Comparison of ENCODE assay signal across 17 cellular contexts in the genomic region with DNA sequence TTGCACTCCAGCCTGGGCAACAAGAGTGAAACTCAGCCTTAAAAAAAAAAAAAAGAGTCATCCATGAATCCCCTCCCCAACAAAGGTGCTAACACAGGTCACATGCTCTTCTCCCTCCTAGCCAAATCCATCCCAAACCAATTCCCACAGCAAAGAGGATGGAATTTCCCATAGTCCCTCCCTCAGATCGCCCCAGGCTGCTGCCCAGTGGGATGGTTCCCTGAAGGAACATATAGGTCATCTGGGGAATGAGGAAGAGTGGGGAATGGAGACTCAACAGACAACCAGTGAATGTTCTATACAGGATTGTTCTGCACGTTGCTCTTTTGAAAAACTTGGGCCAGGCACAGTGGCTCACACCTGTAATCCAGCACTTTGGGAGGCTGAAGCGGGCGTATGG. TPM values are rescaled to one million over a fixed set of nuclear protein-coding genes. Genes with fewer than 3 reads are reported as not detected.
"Had no signal": no experiment of that assay in that cellular context is flagged by ENCODE, and none has a peak within 500 bp of the region (broad histone marks: within the 10 kb centered on the region; RNA-seq: fewer than 3 reads in every experiment).

No MANE protein-coding gene starts in this region.

- H3K36me3 ChIP-seq: neural progenitor cell, thyroid gland, vagina had no signal

- H3K4me3 Mint-ChIP-seq: activated naive CD4-positive, alpha-beta T cell treated with anti-CD3 and anti-CD28 coated beads for 36 hours; activated naive CD8-positive, alpha-beta T cell treated with anti-CD3 and anti-CD28 coated beads, Interleukin-2, amount 10 ng/mL, durations not matched to agents 7 days and 5 days; activated T-cell treated with anti-CD3 and anti-CD28 coated beads, Interleukin-2, amount 50 U/mL, for 72 hours; endodermal cell; naive thymus-derived CD4-positive, alpha-beta T cell; neural progenitor cell; stimulated activated naive CD8-positive, alpha-beta T cell treated with anti-CD3 and anti-CD28 coated beads, Interleukin-15, Interleukin-2, amounts not matched to agents 100 ng/mL and 50 ng/mL, for 24 hours; WTC11 had no signal

- H3K27ac ChIP-seq: neural progenitor cell, thyroid gland, vagina had no signal

- H3K27me3 Mint-ChIP-seq: activated naive CD8-positive, alpha-beta T cell treated with anti-CD3 and anti-CD28 coated beads, Interleukin-2, amount 10 ng/mL, durations not matched to agents 7 days and 5 days; stimulated activated naive CD8-positive, alpha-beta T cell treated with anti-CD3 and anti-CD28 coated beads, Interleukin-15, Interleukin-2, amounts not matched to agents 100 ng/mL and 50 ng/mL, for 24 hours had no signal

- H3K4me2 ChIP-seq: neural progenitor cell had no signal

- H3K4me1 Mint-ChIP-seq: activated naive CD8-positive, alpha-beta T cell treated with anti-CD3 and anti-CD28 coated beads, Interleukin-2, amount 10 ng/mL, durations not matched to agents 7 days and 5 days; naive thymus-derived CD4-positive, alpha-beta T cell; WTC11 had no signal

- H3K27me3 ChIP-seq: neural progenitor cell, thyroid gland, vagina had no signal

- H3K9me3 ChIP-seq: thyroid gland, vagina had no signal

- H3K27ac Mint-ChIP-seq: activated naive CD4-positive, alpha-beta T cell treated with anti-CD3 and anti-CD28 coated beads for 36 hours; activated naive CD8-positive, alpha-beta T cell treated with anti-CD3 and anti-CD28 coated beads, Interleukin-2, amount 10 ng/mL, durations not matched to agents 7 days and 5 days; activated T-cell treated with anti-CD3 and anti-CD28 coated beads, Interleukin-2, amount 50 U/mL, for 72 hours; endodermal cell; naive thymus-derived CD4-positive, alpha-beta T cell; neural progenitor cell; stimulated activated naive CD8-positive, alpha-beta T cell treated with anti-CD3 and anti-CD28 coated beads, Interleukin-15, Interleukin-2, amounts not matched to agents 100 ng/mL and 50 ng/mL, for 24 hours; WTC11 had no signal

- H3K4me3 ChIP-seq: coronary artery, lung, neural progenitor cell, thyroid gland, vagina had no signal

- H3K9ac ChIP-seq: neural progenitor cell had no signal

- H2AFZ ChIP-seq: neural progenitor cell had no signal

- H3K4me1 ChIP-seq: neural progenitor cell, thyroid gland, vagina had no signal

- H3K9me3 Mint-ChIP-seq: activated naive CD4-positive, alpha-beta T cell treated with anti-CD3 and anti-CD28 coated beads for 36 hours; activated naive CD8-positive, alpha-beta T cell treated with anti-CD3 and anti-CD28 coated beads, Interleukin-2, amount 10 ng/mL, durations not matched to agents 7 days and 5 days; activated T-cell treated with anti-CD3 and anti-CD28 coated beads, Interleukin-2, amount 50 U/mL, for 72 hours; endodermal cell; neural progenitor cell; stimulated activated naive CD8-positive, alpha-beta T cell treated with anti-CD3 and anti-CD28 coated beads, Interleukin-15, Interleukin-2, amounts not matched to agents 100 ng/mL and 50 ng/mL, for 24 hours; WTC11 had no signal

- DNase-seq: activated CD4-positive, alpha-beta T cell treated with anti-CD3 and anti-CD28 coated beads, Interleukin-2, amount 50 U/mL, for 48 hours; activated effector memory CD4-positive, alpha-beta T cell treated with Interleukin-2 at 50 U/mL for 16 hours; activated naive CD4-positive, alpha-beta T cell treated with anti-CD3 and anti-CD28 coated beads for 36 hours; activated naive CD8-positive, alpha-beta T cell treated with anti-CD3 and anti-CD28 coated beads, Interleukin-2, amount 10 ng/mL, durations not matched to agents 7 days and 5 days; activated T-cell treated with anti-CD3 and anti-CD28 coated beads, Interleukin-2, amount 50 U/mL, for 72 hours; cerebellar nuclear complex; endodermal cell; naive thymus-derived CD4-positive, alpha-beta T cell; substantia nigra; T-helper 9 cell; thyroid gland had no signal

- ATAC-seq: activated T-cell treated with anti-CD3 and anti-CD28 coated beads, Interleukin-2, amount 50 U/mL, for 72 hours; naive thymus-derived CD4-positive, alpha-beta T cell; WTC11 had no signal

- H3K36me3 Mint-ChIP-seq: neural progenitor cell, WTC11 had no signal

RNA-seq across cellular contexts. Expression of a gene that starts 58.6 kb away (rescaled TPM):
- total RNA-seq: activated naive CD4-positive, alpha-beta T cell treated with anti-CD3 and anti-CD28 coated beads for 36 hours had no signal
- polyA plus RNA-seq: naive thymus-derived CD4-positive, alpha-beta T cell had no signal
